ENCODE assay signal across 10 cellular contexts in genomic region chr3:72889310-72890165, GRCh38. TPM values are rescaled to one million over a fixed set of nuclear protein-coding genes. Genes with fewer than 3 reads are reported as not detected.
DNase-seq lines count a peak whose midpoint lies in the region; ATAC-seq and TF ChIP-seq lines count a peak whose summit lies in the region.
"Had no signal": no experiment of that assay in that cellular context is flagged by ENCODE, and none has a peak within 500 bp of the region (broad histone marks: within the 10 kb centered on the region; RNA-seq: fewer than 3 reads in every experiment).

No MANE protein-coding gene starts in this region.

- no peak overlapping the region for H2BK5ac ChIP-seq in H9 (ENCODE audit: insufficient read length, low read length)

- H2BK15ac ChIP-seq in H9 (ENCODE audit: low read depth, low read length): no peak overlapping the region

- H3K27ac ChIP-seq in H9 (ENCODE audit: insufficient read length, low read depth, low read length) (no peak overlapping the region), right cardiac atrium (ENCODE audit: low read length) (peak overlapping the region; percentile 79), skeletal muscle tissue (ENCODE audit: low read depth, low read length) (peak overlapping the region; percentile 1)

- no peak overlapping the region for H2AK5ac ChIP-seq in H9 (ENCODE audit: insufficient read length, low read length)

- H3K14ac ChIP-seq in H9 (ENCODE audit: insufficient read depth, low read length): no peak overlapping the region

- H2AFZ ChIP-seq in H9 (ENCODE audit: low read length): no peak overlapping the region

- ATAC-seq in activated T-helper 17 cell treated with anti-CD3 and anti-CD28 coated beads, Interleukin-2, amount 50 U/mL, for 72 hours (replicated peaks): no peak
- ATAC-seq in right cardiac atrium (no peak), GM18868 (IDR thresholded peaks at IDR 0.05; ENCODE audit: unreplicated experiment) (no peak)
- ATAC-seq: activated naive CD4-positive, alpha-beta T cell treated with anti-CD3 and anti-CD28 coated beads, Interleukin-2, amount 50 U/mL, for 72 hours; stimulated activated naive CD8-positive, alpha-beta T cell treated with anti-CD3 and anti-CD28 coated beads, Interleukin-15, amount 100 ng/mL, for 72 hours had no signal

- no peaks in the 10 kb centered on the region for H3K79me2 ChIP-seq in H9 (ENCODE audit: insufficient read depth, low read length)

- H3K4me2 ChIP-seq in H9 (ENCODE audit: insufficient read depth, insufficient read length, low read length): peak overlapping the region; percentile 80

- peaks cover 75% of the 10 kb centered on the region for H3K27me3 Mint-ChIP-seq in H9 (ENCODE audit: low read depth)
- peaks cover 61% of the 10 kb centered on the region for H3K27me3 Mint-ChIP-seq in activated T-helper 17 cell treated with anti-CD3 and anti-CD28 coated beads, Interleukin-2, amount 50 U/mL, for 72 hours
- peaks cover 87% of the 10 kb centered on the region for H3K27me3 Mint-ChIP-seq in activated T-cell treated with anti-CD3 and anti-CD28 coated beads, Interleukin-2, amount 50 U/mL, for 24 hours

- no peak overlapping the region for H3K18ac ChIP-seq in H9 (ENCODE audit: insufficient read length, low read depth, low read length)

- no peak overlapping the region for H3K27ac Mint-ChIP-seq in H9
- no peak overlapping the region for H3K27ac Mint-ChIP-seq in activated T-helper 17 cell treated with anti-CD3 and anti-CD28 coated beads, Interleukin-2, amount 50 U/mL, for 72 hours
- no peak overlapping the region for H3K27ac Mint-ChIP-seq in activated T-cell treated with anti-CD3 and anti-CD28 coated beads, Interleukin-2, amount 50 U/mL, for 24 hours
- H3K27ac Mint-ChIP-seq: activated naive CD4-positive, alpha-beta T cell treated with anti-CD3 and anti-CD28 coated beads, Interleukin-2, amount 50 U/mL, for 72 hours; stimulated activated naive CD8-positive, alpha-beta T cell treated with anti-CD3 and anti-CD28 coated beads, Interleukin-15, amount 100 ng/mL, for 72 hours had no signal

- no peak overlapping the region for H3T11ph ChIP-seq in H9 (ENCODE audit: low read length)

- H3K56ac ChIP-seq in H9 (ENCODE audit: insufficient read length, low read depth, low read length): no peak overlapping the region

- no peaks in the 10 kb centered on the region for H3K36me3 ChIP-seq in skeletal muscle tissue (ENCODE audit: control insufficient read depth in 3 of 3, insufficient read depth in 3 of 3, low read length in 3 of 3)

- H4K20me1 ChIP-seq in H9 (ENCODE audit: control insufficient read depth, insufficient read depth, insufficient read length): no peaks in the 10 kb centered on the region

- no peaks in the 10 kb centered on the region for H3K9me3 Mint-ChIP-seq in H9
- H3K9me3 Mint-ChIP-seq in activated T-helper 17 cell treated with anti-CD3 and anti-CD28 coated beads, Interleukin-2, amount 50 U/mL, for 72 hours: no peaks in the 10 kb centered on the region
- H3K9me3 Mint-ChIP-seq in activated T-cell treated with anti-CD3 and anti-CD28 coated beads, Interleukin-2, amount 50 U/mL, for 24 hours: no peaks in the 10 kb centered on the region
- H3K9me3 Mint-ChIP-seq: activated naive CD4-positive, alpha-beta T cell treated with anti-CD3 and anti-CD28 coated beads, Interleukin-2, amount 50 U/mL, for 72 hours; stimulated activated naive CD8-positive, alpha-beta T cell treated with anti-CD3 and anti-CD28 coated beads, Interleukin-15, amount 100 ng/mL, for 72 hours had no signal

- intact Hi-C loops in right cardiac atrium (cut with DNase I): loop anchor here in 1 of 4 donors (5.0 kb wide), 1 partner anchor 48 kb away; no protein-coding TSS in a partner anchor

- H4K5ac ChIP-seq in H9 (ENCODE audit: insufficient read length, low read depth, low read length): no peak overlapping the region

- no peaks in the 10 kb centered on the region for H3K9me3 ChIP-seq in H9 (ENCODE audit: control insufficient read depth, low read depth, low read length)
- H3K9me3 ChIP-seq in right cardiac atrium (ENCODE audit: control insufficient read depth, low read length): no peaks in the 10 kb centered on the region
- H3K9me3 ChIP-seq in skeletal muscle tissue (ENCODE audit: control insufficient read depth in 3 of 3, low read length in 3 of 3): no peaks in the 10 kb centered on the region

- no peak overlapping the region for H3K9ac ChIP-seq in H9 (ENCODE audit: extremely low read depth, insufficient read length, low read length)
- no peak overlapping the region for H3K9ac ChIP-seq in skeletal muscle tissue (ENCODE audit: low read depth in 1 of 3, low read length in 3 of 3)

- no peak overlapping the region for H3K4ac ChIP-seq in H9 (ENCODE audit: low read depth, low read length)

- no peaks in the 10 kb centered on the region for H3K79me1 ChIP-seq in H9 (ENCODE audit: insufficient read depth, low read depth, low read length, poor library complexity, severe bottlenecking)

- H3K23ac ChIP-seq in H9 (ENCODE audit: insufficient read length, low read depth, low read length): no peak overlapping the region

- 100% methylated on average over 1 of the region's 13 CpGs for WGBS in H9 (ENCODE audit: extremely low coverage, insufficient read length, low lambda C conversion rate)
- 51% methylated on average over 13 of the region's 13 CpGs for WGBS in right cardiac atrium

- peak overlapping the region in 1 of 2 experiments; percentile 82; a peak in 3 of 5 replicates for H3K4me3 Mint-ChIP-seq in H9
- peak overlapping the region; percentile 6 for H3K4me3 Mint-ChIP-seq in activated T-helper 17 cell treated with anti-CD3 and anti-CD28 coated beads, Interleukin-2, amount 50 U/mL, for 72 hours
- no peak overlapping the region for H3K4me3 Mint-ChIP-seq in activated T-cell treated with anti-CD3 and anti-CD28 coated beads, Interleukin-2, amount 50 U/mL, for 24 hours

- H3K4me3 ChIP-seq in right cardiac atrium (ENCODE audit: low read length) (peak overlapping the region; percentile 95), skeletal muscle tissue (ENCODE audit: low read length in 3 of 3) (peak overlapping the region in 1 of 3 donors; percentile 61)

- no peaks in the 10 kb centered on the region; a peak in 1 of 7 replicates for H3K36me3 Mint-ChIP-seq in H9 (ENCODE audit: insufficient read depth in 1 of 3, low read depth in 3 of 3)
- H3K36me3 Mint-ChIP-seq in activated T-helper 17 cell treated with anti-CD3 and anti-CD28 coated beads, Interleukin-2, amount 50 U/mL, for 72 hours (ENCODE audit: low read depth): no peaks in the 10 kb centered on the region
- no peaks in the 10 kb centered on the region for H3K36me3 Mint-ChIP-seq in activated T-cell treated with anti-CD3 and anti-CD28 coated beads, Interleukin-2, amount 50 U/mL, for 24 hours (ENCODE audit: low read depth)

- H3K4me1 ChIP-seq in H9 (ENCODE audit: insufficient read depth, low read length): peaks cover 4% of the 10 kb centered on the region; the same call in 1 of the 2 replicates
- peaks cover 8% of the 10 kb centered on the region for H3K4me1 ChIP-seq in right cardiac atrium (ENCODE audit: control insufficient read depth, insufficient read depth, low read length)
- peaks cover 11 to 14% (median 13%) of the 10 kb centered on the region in 3 donors for H3K4me1 ChIP-seq in skeletal muscle tissue (ENCODE audit: control insufficient read depth in 3 of 3, insufficient read depth in 3 of 3, low read length in 3 of 3)

- no peak overlapping the region for H4K91ac ChIP-seq in H9 (ENCODE audit: insufficient read length, low read depth, low read length)

- H4K8ac ChIP-seq in H9 (replicated peaks; ENCODE audit: insufficient read length, low read depth, low read length): no peak overlapping the region

- H2BK20ac ChIP-seq in H9 (ENCODE audit: low read depth, low read length, poor library complexity, severe bottlenecking): no peak overlapping the region

- peaks cover 31 to 41% of the 10 kb centered on the region in 2 experiments for H3K4me1 Mint-ChIP-seq in H9
- peaks cover 5% of the 10 kb centered on the region for H3K4me1 Mint-ChIP-seq in activated T-helper 17 cell treated with anti-CD3 and anti-CD28 coated beads, Interleukin-2, amount 50 U/mL, for 72 hours
- peaks cover 21% of the 10 kb centered on the region for H3K4me1 Mint-ChIP-seq in activated T-cell treated with anti-CD3 and anti-CD28 coated beads, Interleukin-2, amount 50 U/mL, for 24 hours (ENCODE audit: low read depth)

- H2BK120ac ChIP-seq in H9 (ENCODE audit: low read depth, low read length, poor library complexity, severe bottlenecking): no peak overlapping the region

- no peak for TF ChIP-seq CTCF in H9 (conservative IDR thresholded peaks at IDR 0.05)

- DNase-seq in H9: no peak
- no peak for DNase-seq in right cardiac atrium
- no peak for DNase-seq in activated naive CD4-positive, alpha-beta T cell treated with anti-CD3 and anti-CD28 coated beads, Interleukin-2, amount 50 U/mL, for 16 hours
- DNase-seq in T-helper 9 cell: no peak
- no peak for DNase-seq in activated T-cell treated with anti-CD3 and anti-CD28 coated beads, Interleukin-2, amount 50 U/mL, for 24 hours
- DNase-seq: stimulated activated naive CD8-positive, alpha-beta T cell treated with anti-CD3 and anti-CD28 coated beads, Interleukin-15, amount 100 ng/mL, for 72 hours had no signal

- H2BK12ac ChIP-seq in H9 (ENCODE audit: insufficient read length, low read depth, low read length): no peak overlapping the region

- H3K27me3 ChIP-seq in H9 (ENCODE audit: insufficient read depth, low read length) (peaks cover 4% of the 10 kb centered on the region; the same call in 1 of the 2 replicates), right cardiac atrium (ENCODE audit: control insufficient read depth, insufficient read depth) (no peaks in the 10 kb centered on the region), skeletal muscle tissue (ENCODE audit: control insufficient read depth in 3 of 3, insufficient read depth in 3 of 3, low read length in 3 of 3) (no peaks in the 10 kb centered on the region)

- peaks cover 6% of the 10 kb centered on the region for H3K23me2 ChIP-seq in H9 (ENCODE audit: insufficient read length, low read depth, low read length, poor library complexity, severe bottlenecking)

RNA-seq across cellular contexts. Expression of gene GXYLT2, which starts 1.7 kb away (rescaled TPM):
- total RNA-seq in H9 (2021) (2.0 and 2.6 TPM in 2 replicates), right cardiac atrium (10 to 100 TPM; 34.8 to 50.7 (median 38.4) TPM), skeletal muscle tissue (31.8 TPM)
- total RNA-seq in activated T-helper 17 cell treated with anti-CD3 and anti-CD28 coated beads, Interleukin-2, amount 50 U/mL, for 72 hours: not detected
- 12.5 TPM for polyA plus RNA-seq in right cardiac atrium

RNA-seq across cellular contexts. Expression of gene SHQ1, which starts 41.3 kb away (rescaled TPM):
- 28.2 and 32.5 TPM in 2 replicates for total RNA-seq in H9 (2021)
- 10 to 100 TPM; 23.2 to 38.1 TPM for total RNA-seq in activated T-helper 17 cell treated with anti-CD3 and anti-CD28 coated beads, Interleukin-2, amount 50 U/mL, for 72 hours
- 10 to 100 TPM; 21.0 to 27.1 (median 22.8) TPM for total RNA-seq in right cardiac atrium
- 10.7 TPM for polyA plus RNA-seq in right cardiac atrium
- 21.4 TPM for total RNA-seq in skeletal muscle tissue
